In the genomic region with DNA sequence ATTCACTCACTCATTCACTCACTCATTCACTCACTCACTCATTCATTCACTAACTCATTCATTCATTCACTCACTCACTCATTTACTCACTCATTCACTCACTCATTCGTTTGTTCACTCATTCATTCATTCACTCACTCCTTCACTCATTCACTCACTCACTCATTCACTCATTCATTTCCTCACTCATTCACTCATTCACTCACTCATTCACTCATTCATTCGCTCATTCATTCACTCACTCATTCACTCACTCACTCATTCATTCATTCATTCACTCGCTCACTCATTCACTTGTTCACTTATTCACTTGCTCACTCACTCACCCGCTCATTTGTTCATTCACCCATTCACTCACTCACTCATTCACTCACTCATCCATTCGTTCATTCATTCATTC, we compare ENCODE assay signal across 7 cellular contexts.
A peak's percentile ranks its signal among the peaks of the same experiment; 100 is the strongest.
DNase-seq lines count a peak whose midpoint lies in the region; ATAC-seq, FAIRE-seq and TF ChIP-seq lines count a peak whose summit lies in the region.
"Not testable (repeated sequence)": the region's sequence is repeated elsewhere in the genome, so short reads cannot be mapped to it uniquely, and the experiment has no call there.

No MANE protein-coding gene starts in this region.

- intact Hi-C loops in GM12878 (cut with micrococcal nuclease; ENCODE audit: unreplicated experiment); mammary epithelial cell (cut with micrococcal nuclease): not testable (repeated sequence)

- POLR2A ChIA-PET in GM12878 (lab: Charles Lee): not testable (repeated sequence)

- not testable (repeated sequence) for BruUV-seq in GM12878 (replicated peaks; lab: Mats Ljungman, UMichigan); mammary epithelial cell (replicated peaks; lab: Mats Ljungman, UMichigan)

- peaks cover 25% of the 10 kb centered on the region for H3K27me3 Mint-ChIP-seq in endothelial cell (ENCODE audit: unreplicated experiment)

- not testable (repeated sequence) for H4K20me1 ChIP-seq in GM12878 (ENCODE audit: control insufficient read depth, insufficient read depth); mammary epithelial cell (ENCODE audit: insufficient read depth, low read length)

- SMC1A ChIA-PET in GM12878 (lab: Charles Lee; ENCODE audit: uncharacterized antibody, unreplicated experiment): not testable (repeated sequence)

- not testable (repeated sequence) for H3K9ac ChIP-seq in HUES64 (ENCODE audit: low read depth, low read length); GM12878 (ENCODE audit: control insufficient read depth, insufficient read depth, low read length); mammary epithelial cell (ENCODE audit: insufficient read depth, low read length)

- RAD21 ChIA-PET in GM12878 (lab: Charles Lee; ENCODE audit: unreplicated experiment): not testable (repeated sequence)

- not testable (repeated sequence) for TF ChIP-seq RAD21 in GM12878 (IDR thresholded peaks at IDR 0.05; ENCODE audit: insufficient read depth, low read depth, low read length)

- H3K36me3 Mint-ChIP-seq in endothelial cell (ENCODE audit: low read depth, unreplicated experiment): peaks cover 21% of the 10 kb centered on the region

- H3K4me3 ChIP-seq in HUES64 (ENCODE audit: low read length): peak overlapping the region; percentile 7; the same call in 1 of the 2 replicates
- H3K4me3 ChIP-seq in GM12878; mammary epithelial cell (replicated peaks in 1 of 3; ENCODE audit: insufficient read depth in 1 of 3, low read depth in 2 of 3, low read length in 3 of 3): not testable (repeated sequence)

- TF ChIP-seq EP300 in GM12878 (IDR thresholded peaks at IDR 0.05; ENCODE audit: borderline replicate concordance in 1 of 2, control insufficient read depth in 1 of 2, low read depth in 2 of 2, low read length in 2 of 2): not testable (repeated sequence)

- TF ChIP-seq POLR2A in GM12878 (IDR thresholded peaks at IDR 0.05; ENCODE audit: low read depth, low read length): not testable (repeated sequence)

- not testable (repeated sequence) for FAIRE-seq in GM12878 (lab: Jason Lieb, UNC)

- H3K4me1 ChIP-seq in HUES64 (ENCODE audit: insufficient read depth, low read length); GM12878 (ENCODE audit: control insufficient read depth, insufficient read depth, low read length); mammary epithelial cell (ENCODE audit: insufficient read depth, low read length): not testable (repeated sequence)

- not testable (repeated sequence) for H2AFZ ChIP-seq in GM12878 (ENCODE audit: control insufficient read depth, low read depth, low read length); mammary epithelial cell (ENCODE audit: low read depth, low read length)

- H3K79me2 ChIP-seq in GM12878 (ENCODE audit: control insufficient read depth, insufficient read depth, low read length); mammary epithelial cell (ENCODE audit: insufficient read depth, low read length): not testable (repeated sequence)

- not testable (repeated sequence) for H3K27ac ChIP-seq in HUES64 (ENCODE audit: low read depth, low read length); GM12878 (ENCODE audit: control insufficient read depth, insufficient read depth); mammary epithelial cell (ENCODE audit: insufficient read depth, low read depth, low read length)

- dilution Hi-C loops in mammary epithelial cell (cut with HindIII; ENCODE audit: low sequenced_read_pairs): not testable (repeated sequence)

- peak overlapping the region; percentile 58 for H3K4me3 Mint-ChIP-seq in endothelial cell (ENCODE audit: unreplicated experiment)

- in situ Hi-C loops in GM12878 (cut with MboI); mammary epithelial cell (cut with MboI; ENCODE audit: low sequenced_read_pairs in 2 of 2): not testable (repeated sequence)

- not testable (repeated sequence) for H3K4me1 Mint-ChIP-seq in endothelial cell (ENCODE audit: unreplicated experiment)

- H3K4me2 ChIP-seq in GM12878 (ENCODE audit: control insufficient read depth, insufficient read depth); mammary epithelial cell (ENCODE audit: insufficient read depth, low read depth, low read length): not testable (repeated sequence)

- WGBS in HUES64: 57% methylated on average over 5 of the region's 5 CpGs
- WGBS in GM12878 (ENCODE audit: insufficient coverage, insufficient replicate concordance, low lambda C conversion rate, missing lambda C conversion rate): 27% methylated on average over 5 of the region's 5 CpGs
- WGBS in mammary epithelial cell (ENCODE audit: low coverage, missing lambda C conversion rate): 48% methylated on average over 5 of the region's 5 CpGs

- not testable (repeated sequence) for TF ChIP-seq CTCF in GM12878 (IDR thresholded peaks at IDR 0.05 in 2 of 3, conservative IDR thresholded peaks at IDR 0.05 in 1 of 3; ENCODE audit: control insufficient read depth in 2 of 3, extremely low read depth in 1 of 3, insufficient read depth in 1 of 3, low read depth in 3 of 3, low read length in 3 of 3); mammary epithelial cell (conservative IDR thresholded peaks at IDR 0.05 in 1 of 2, IDR thresholded peaks at IDR 0.05 in 1 of 2; ENCODE audit: extremely low read depth in 1 of 2, insufficient read depth in 1 of 2, low read depth in 1 of 2, low read length in 2 of 2); endothelial cell (IDR thresholded peaks at IDR 0.05; ENCODE audit: unreplicated experiment)

- not testable (repeated sequence) for ATAC-seq in GM12878

- peak overlapping the region; percentile 46 for H3K27ac Mint-ChIP-seq in endothelial cell (ENCODE audit: unreplicated experiment)

- CTCF ChIA-PET in GM12878 (lab: Yijun Ruan, JAX); mammary epithelial cell (lab: Charles Lee; ENCODE audit: low non-redundant PET): not testable (repeated sequence)

- not testable (repeated sequence) for H3K27me3 ChIP-seq in HUES64 (ENCODE audit: insufficient read depth, low read length); GM12878 (replicated peaks in 1 of 2; ENCODE audit: control insufficient read depth in 2 of 2, insufficient read depth in 2 of 2, low read length in 1 of 2); mammary epithelial cell (ENCODE audit: insufficient read depth, low read length)

- DNase-seq in GM12878 (ENCODE audit: low read depth, low spot score); endothelial cell (ENCODE audit: low spot score): not testable (repeated sequence)
- peak; percentile 3 for DNase-seq in mammary epithelial cell
- peak; percentile 10 for DNase-seq in foreskin melanocyte
- peak; percentile 18 for DNase-seq in myocyte (ENCODE audit: low read depth)
- peak; percentile 4 for DNase-seq in renal cortical epithelial cell (ENCODE audit: low read depth)

- not testable (repeated sequence) for H3K36me3 ChIP-seq in HUES64 (ENCODE audit: insufficient read depth, low read length); GM12878 (ENCODE audit: control insufficient read depth in 2 of 2, insufficient read depth in 2 of 2, low read length in 1 of 2); mammary epithelial cell (ENCODE audit: insufficient read depth, low read length)

- H3K9me3 ChIP-seq in HUES64 (ENCODE audit: insufficient read depth, low read depth, low read length) (peaks cover 64% of the 10 kb centered on the region), mammary epithelial cell (replicated peaks; ENCODE audit: insufficient read depth, low read length) (peaks cover 39% of the 10 kb centered on the region)
- H3K9me3 ChIP-seq in GM12878 (replicated peaks; ENCODE audit: control insufficient read depth, insufficient read depth, low read length): not testable (repeated sequence)

- peaks cover 44% of the 10 kb centered on the region for H3K9me3 Mint-ChIP-seq in endothelial cell (ENCODE audit: unreplicated experiment)

TF ChIP-seq in GM12878, 131 proteins besides CTCF, POLR2A, EP300 and RAD21:
- TF ChIP-seq CBX3 (IDR thresholded peaks at IDR 0.05; ENCODE audit: borderline replicate concordance, low read depth) (0 out of 2 replicates have a peak, but pooled peaks have one; percentile 62), ZNF24 (IDR thresholded peaks at IDR 0.05) (peak; percentile 97)
